In genomic region chr5:181050016-181050415, GRCh38 we compare ENCODE assay signal across 28 cellular contexts. TPM values are rescaled to one million over a fixed set of nuclear protein-coding genes. Genes with fewer than 3 reads are reported as not detected.
DNase-seq lines count a peak whose midpoint lies in the region; ATAC-seq, FAIRE-seq and TF ChIP-seq lines count a peak whose summit lies in the region.
"Had no signal": no experiment of that assay in that cellular context is flagged by ENCODE, and none has a peak within 500 bp of the region (broad histone marks: within the 10 kb centered on the region; RNA-seq: fewer than 3 reads in every experiment).

No MANE protein-coding gene starts in this region.

- no peak overlapping the region for H3K4me3 Mint-ChIP-seq in endodermal cell
- H3K4me3 Mint-ChIP-seq: CD8-positive, alpha-beta T cell had no signal

- DNase-seq in left ventricle myocardium inferior (no peak), right cardiac atrium (no peak), GM12891 (ENCODE audit: insufficient read length, low spot score) (no peak), endodermal cell (peak; percentile 31), ureter (ENCODE audit: low spot score) (peak; percentile 19), NCI-H1105 treated with DMSO at 0.1 percent for 48 hours (lab: John Stamatoyannopoulos, UW) (no peak)
- DNase-seq: Caco-2; CD8-positive, alpha-beta T cell; DMS 273 treated with DMSO at 0.1 percent for 48 hours; DMS79; GF-D8; HCEC 1CT; IMR-90; KG1; MM.1S; NCI-H1048; NCI-H1436 treated with DMSO at 0.1 percent for 48 hours; NCI-H187 treated with DMSO at 0.1 percent for 48 hours; NCI-H524; NCI-H748 treated with DMSO at 0.1 percent for 48 hours; PC-9; Right ventricle myocardium superior had no signal

- intact Hi-C loops in left ventricle myocardium inferior (cut with micrococcal nuclease): no loop called here
- intact Hi-C loops in right cardiac atrium (cut with DNase I): loop anchor here in 1 of 4 donors (10.0 kb wide), 1 partner anchor 185 kb away; the partner anchor contains the start of gene ZFP62

- H3K9me3 ChIP-seq in left ventricle myocardium inferior (replicated peaks): no peaks in the 10 kb centered on the region
- no peaks in the 10 kb centered on the region for H3K9me3 ChIP-seq in right cardiac atrium (ENCODE audit: control insufficient read depth, low read length)
- H3K9me3 ChIP-seq in endodermal cell (ENCODE audit: control insufficient read depth, low read length): peaks cover 25% of the 10 kb centered on the region
- H3K9me3 ChIP-seq: Caco-2 had no signal

- no peak overlapping the region for H3K27ac Mint-ChIP-seq in endodermal cell
- H3K27ac Mint-ChIP-seq: CD8-positive, alpha-beta T cell had no signal

- H3K27me3 ChIP-seq in left ventricle myocardium inferior (ENCODE audit: low read depth) (peaks cover 92% of the 10 kb centered on the region), right cardiac atrium (ENCODE audit: control insufficient read depth, insufficient read depth) (no peaks in the 10 kb centered on the region), endodermal cell (ENCODE audit: control insufficient read depth, insufficient read depth, low read length, poor library complexity, severe bottlenecking) (peaks cover 45% of the 10 kb centered on the region)

- TF ChIP-seq POLR2A in GM12891 (IDR thresholded peaks at IDR 0.05; ENCODE audit: low read depth, low read length): no peak

- H3K4me1 ChIP-seq in left ventricle myocardium inferior: peaks cover 43% of the 10 kb centered on the region
- peaks cover 2% of the 10 kb centered on the region for H3K4me1 ChIP-seq in right cardiac atrium (ENCODE audit: control insufficient read depth, insufficient read depth, low read length)
- no peaks in the 10 kb centered on the region for H3K4me1 ChIP-seq in endodermal cell (ENCODE audit: control insufficient read depth, insufficient read depth, low read length)

- H3K36me3 ChIP-seq in left ventricle myocardium inferior (no peaks in the 10 kb centered on the region), endodermal cell (ENCODE audit: control insufficient read depth, insufficient read depth, low read length) (no peaks in the 10 kb centered on the region)
- H3K36me3 ChIP-seq: SJSA1 had no signal

- no peak overlapping the region for H3K4me3 ChIP-seq in left ventricle myocardium inferior
- no peak overlapping the region for H3K4me3 ChIP-seq in right cardiac atrium (ENCODE audit: low read length)
- no peak overlapping the region for H3K4me3 ChIP-seq in endodermal cell (ENCODE audit: low read length)
- H3K4me3 ChIP-seq: PC-9, SJSA1 had no signal

- H3K9me3 Mint-ChIP-seq in endodermal cell: no peaks in the 10 kb centered on the region
- H3K9me3 Mint-ChIP-seq: CD8-positive, alpha-beta T cell had no signal

- H3K27ac ChIP-seq in left ventricle myocardium inferior (replicated peaks) (peak overlapping the region; percentile 91), right cardiac atrium (ENCODE audit: low read length) (no peak overlapping the region), endodermal cell (ENCODE audit: low read depth, low read length) (no peak overlapping the region)
- H3K27ac ChIP-seq: C4-2B, PC-9, SJSA1 had no signal

- FAIRE-seq in GM12891 (lab: Jason Lieb, UNC): peak; percentile 20
- FAIRE-seq: H1 had no signal

- no peak overlapping the region for H3K9ac ChIP-seq in endodermal cell (ENCODE audit: extremely low read depth, low read length, poor library complexity, severe bottlenecking)

- 85% methylated on average over 5 of the region's 5 CpGs for WGBS in right cardiac atrium
- WGBS in endodermal cell (ENCODE audit: insufficient coverage in 1 of 2, insufficient read length in 1 of 2), 2 experiments: 83 to 85% methylated on average over 5 of the region's 5 CpGs

- peaks cover 8% of the 10 kb centered on the region for H3K4me1 Mint-ChIP-seq in endodermal cell

- H3K36me3 Mint-ChIP-seq in endodermal cell (ENCODE audit: low read depth): no peaks in the 10 kb centered on the region
- H3K36me3 Mint-ChIP-seq: CD8-positive, alpha-beta T cell had no signal

- ATAC-seq in right cardiac atrium (no peak), GM19455 (IDR thresholded peaks at IDR 0.05; ENCODE audit: unreplicated experiment) (no peak)
- ATAC-seq: CD8-positive, alpha-beta T cell had no signal

- peaks cover 58% of the 10 kb centered on the region for H3K27me3 Mint-ChIP-seq in endodermal cell (ENCODE audit: insufficient read depth)

- TF ChIP-seq CTCF in left ventricle myocardium inferior (IDR thresholded peaks at IDR 0.05; ENCODE audit: borderline replicate concordance) (no peak), endodermal cell (conservative IDR thresholded peaks at IDR 0.05) (no peak)

TF ChIP-seq in GM12891, 5 proteins besides CTCF, POLR2A, EP300 and RAD21:
- TF ChIP-seq POU2F2 (IDR thresholded peaks at IDR 0.05; ENCODE audit: low read depth, low read length): no peak
- TF ChIP-seq TAF1 (IDR thresholded peaks at IDR 0.05; ENCODE audit: low read depth, low read length): no peak
- no peak for TF ChIP-seq POLR2AphosphoS5 (IDR thresholded peaks at IDR 0.05; ENCODE audit: low read depth, low read length)
- TF ChIP-seq SPI1 (IDR thresholded peaks at IDR 0.05; ENCODE audit: low read depth, low read length): no peak
- no peak for TF ChIP-seq PAX5 (IDR thresholded peaks at IDR 0.05; ENCODE audit: insufficient read depth, low read length, severe bottlenecking)

RNA-seq across cellular contexts. Expression of gene BTNL9, which starts 9.9 kb away (rescaled TPM):
- total RNA-seq in left ventricle myocardium inferior (38.5 TPM), right cardiac atrium (10 to 100 TPM in 3 of 4 donors, 1 to 10 TPM in 1; 8.0 to 44.4 (median 26.8) TPM), endodermal cell (not detected), ureter (26.0 TPM)
- polyA plus RNA-seq in right cardiac atrium: 57.8 TPM
- polyA plus RNA-seq in GM12891 (2012; ENCODE audit: low read depth, missing spikeins): 9.7 TPM
- 0.18 TPM for polyA plus RNA-seq in endodermal cell (2013, experiment 1 of 2)
- not detected for polyA plus RNA-seq in endodermal cell (2013, experiment 2 of 2)
- total RNA-seq: A172; CD8-positive, alpha-beta T cell; IMR-90; PC-9; RPMI7951; SJSA1 had no signal
- polyA plus RNA-seq: IMR-90 had no signal

Comparison
In these comparisons a context has a peak if more than half of its experiments do, and no peak if none do; other contexts are left out.
1. DNase-seq: peak in endodermal cell (single experiment) and ureter (single experiment); none in left ventricle myocardium inferior (single experiment), right cardiac atrium (0 of 3), GM12891 (single experiment) and NCI-H1105 treated with DMSO at 0.1 percent for 48 hours (single experiment).
2. RNA of gene BTNL9, which starts 9.9 kb away (total RNA-seq): 38.5 TPM in left ventricle myocardium inferior (single experiment), 8.0 to 44.4 TPM in right cardiac atrium and 26.0 TPM in ureter (single experiment); not detected in endodermal cell; every median in the first group is over 4 times any median in the second.